In genomic region chr20:290081-290831, GRCh38 we compare ENCODE assay signal across 1 cellular context.
A peak's percentile ranks its signal among the peaks of the same experiment; 100 is the strongest.
TF ChIP-seq lines count a peak whose summit lies in the region.

A gene with protein sequence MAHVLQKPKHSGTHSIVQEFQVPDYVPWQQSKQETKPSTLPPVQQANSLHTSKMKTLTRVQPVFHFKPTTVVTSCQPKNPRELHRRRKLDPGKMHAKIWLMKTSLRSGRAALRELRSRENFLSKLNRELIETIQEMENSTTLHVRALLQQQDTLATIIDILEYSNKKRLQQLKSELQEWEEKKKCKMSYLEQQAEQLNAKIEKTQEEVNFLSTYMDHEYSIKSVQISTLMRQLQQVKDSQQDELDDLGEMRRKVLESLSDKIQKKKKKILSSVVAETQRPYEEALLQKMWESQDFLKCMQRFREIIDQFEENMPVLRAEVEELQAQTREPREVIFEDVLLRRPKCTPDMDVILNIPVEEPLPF (minus strand): TSS chr20:290750. CDS start chr20:290610, 140 bp downstream.

TF ChIP-seq in HepG2, 621 proteins besides CTCF, POLR2A, EP300 and RAD21 (continued from another document):
- no peak for TF ChIP-seq GLMP (CRISPR knock-in tag; IDR thresholded peaks at IDR 0.05; ENCODE audit: borderline replicate concordance)
- TF ChIP-seq, protein P1, sequence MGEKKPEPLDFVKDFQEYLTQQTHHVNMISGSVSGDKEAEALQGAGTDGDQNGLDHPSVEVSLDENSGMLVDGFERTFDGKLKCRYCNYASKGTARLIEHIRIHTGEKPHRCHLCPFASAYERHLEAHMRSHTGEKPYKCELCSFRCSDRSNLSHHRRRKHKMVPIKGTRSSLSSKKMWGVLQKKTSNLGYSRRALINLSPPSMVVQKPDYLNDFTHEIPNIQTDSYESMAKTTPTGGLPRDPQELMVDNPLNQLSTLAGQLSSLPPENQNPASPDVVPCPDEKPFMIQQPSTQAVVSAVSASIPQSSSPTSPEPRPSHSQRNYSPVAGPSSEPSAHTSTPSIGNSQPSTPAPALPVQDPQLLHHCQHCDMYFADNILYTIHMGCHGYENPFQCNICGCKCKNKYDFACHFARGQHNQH (CRISPR knock-in tag; IDR thresholded peaks at IDR 0.05): 0 out of 2 replicates have a peak, but pooled peaks have one; percentile 15
- TF ChIP-seq HNF4G (IDR thresholded peaks at IDR 0.05; ENCODE audit: borderline replicate concordance, low read depth, low read length): no peak
- no peak; the same call in 1 of the 2 replicates for TF ChIP-seq HNF4G (CRISPR knock-in tag; IDR thresholded peaks at IDR 0.05; ENCODE audit: borderline replicate concordance, low read depth)
- no peak for TF ChIP-seq TBX3 (IDR thresholded peaks at IDR 0.05; ENCODE audit: borderline replicate concordance)
- TF ChIP-seq SOX13 (IDR thresholded peaks at IDR 0.05): no peak
- TF ChIP-seq SOX13 (CRISPR knock-in tag; conservative IDR thresholded peaks at IDR 0.05 in 1 of 2, IDR thresholded peaks at IDR 0.05 in 1 of 2): no peak; a peak in 2 of 4 replicates
- TF ChIP-seq RFXAP (CRISPR knock-in tag; IDR thresholded peaks at IDR 0.05; ENCODE audit: borderline replicate concordance): no peak
- TF ChIP-seq TARDBP (CRISPR knock-in tag; IDR thresholded peaks at IDR 0.05): peak; percentile 69; the same call in 1 of the 2 replicates
- TF ChIP-seq ATF7-NPFF (CRISPR knock-in tag; IDR thresholded peaks at IDR 0.05; ENCODE audit: low read depth): peak; percentile 65
- no peak; the same call in 1 of the 2 replicates for TF ChIP-seq ZBTB37 (CRISPR knock-in tag; IDR thresholded peaks at IDR 0.05)
- TF ChIP-seq, protein P2, sequence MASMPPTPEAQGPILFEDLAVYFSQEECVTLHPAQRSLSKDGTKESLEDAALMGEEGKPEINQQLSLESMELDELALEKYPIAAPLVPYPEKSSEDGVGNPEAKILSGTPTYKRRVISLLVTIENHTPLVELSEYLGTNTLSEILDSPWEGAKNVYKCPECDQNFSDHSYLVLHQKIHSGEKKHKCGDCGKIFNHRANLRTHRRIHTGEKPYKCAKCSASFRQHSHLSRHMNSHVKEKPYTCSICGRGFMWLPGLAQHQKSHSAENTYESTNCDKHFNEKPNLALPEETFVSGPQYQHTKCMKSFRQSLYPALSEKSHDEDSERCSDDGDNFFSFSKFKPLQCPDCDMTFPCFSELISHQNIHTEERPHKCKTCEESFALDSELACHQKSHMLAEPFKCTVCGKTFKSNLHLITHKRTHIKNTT (CRISPR knock-in tag; IDR thresholded peaks at IDR 0.05): no peak; the same call in 1 of the 2 replicates
- TF ChIP-seq, protein P3, sequence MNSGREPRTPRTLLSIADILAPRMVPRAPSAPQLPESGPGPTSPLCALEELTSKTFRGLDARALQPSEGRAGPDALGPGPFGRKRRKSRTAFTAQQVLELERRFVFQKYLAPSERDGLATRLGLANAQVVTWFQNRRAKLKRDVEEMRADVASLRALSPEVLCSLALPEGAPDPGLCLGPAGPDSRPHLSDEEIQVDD (CRISPR knock-in tag; IDR thresholded peaks at IDR 0.05; ENCODE audit: borderline replicate concordance): no peak
